Comparison of ENCODE assay signal across 10 cellular contexts in genomic region chr2:86443601-86444000, GRCh38. TPM values are rescaled to one million over a fixed set of nuclear protein-coding genes. Genes with fewer than 3 reads are reported as not detected.
DNase-seq lines count a peak whose midpoint lies in the region; ATAC-seq and TF ChIP-seq lines count a peak whose summit lies in the region.
"Had no signal": no experiment of that assay in that cellular context is flagged by ENCODE, and none has a peak within 500 bp of the region (broad histone marks: within the 10 kb centered on the region; RNA-seq: fewer than 3 reads in every experiment).

No MANE protein-coding gene starts in this region.

- peaks cover 52% of the 10 kb centered on the region for H3K36me3 ChIP-seq in lower lobe of right lung

- peaks cover 24% of the 10 kb centered on the region for H3K36me3 Mint-ChIP-seq in activated naive CD4-positive, alpha-beta T cell treated with anti-CD3 and anti-CD28 coated beads for 36 hours (ENCODE audit: low read depth)

- H3K4me1 Mint-ChIP-seq in activated naive CD4-positive, alpha-beta T cell treated with anti-CD3 and anti-CD28 coated beads for 36 hours (ENCODE audit: low read depth): peaks cover 62% of the 10 kb centered on the region

- H3K4me3 ChIP-seq in lower lobe of right lung: peak overlapping the region; percentile 86

- H3K9me3 Mint-ChIP-seq in activated naive CD4-positive, alpha-beta T cell treated with anti-CD3 and anti-CD28 coated beads for 36 hours: peaks cover 10% of the 10 kb centered on the region

- intact Hi-C loops in activated naive CD4-positive, alpha-beta T cell treated with anti-CD3 and anti-CD28 coated beads for 36 hours (cut with micrococcal nuclease): loop anchor here (5.0 to 10.0 kb wide), 4 partner anchors 301 to 1006 kb away; partner anchors contain the start of genes C2orf68, ST3GAL5 and USP39
- intact Hi-C loops in lower lobe of right lung (cut with DNase I): no loop called here

- H3K27me3 ChIP-seq in lower lobe of right lung (ENCODE audit: low read depth): no peaks in the 10 kb centered on the region

- no peaks in the 10 kb centered on the region for H3K27me3 Mint-ChIP-seq in activated naive CD4-positive, alpha-beta T cell treated with anti-CD3 and anti-CD28 coated beads for 36 hours (ENCODE audit: low read depth)

- no peak for ATAC-seq in lower lobe of right lung
- no peak for ATAC-seq in HG02884 (IDR thresholded peaks at IDR 0.05; ENCODE audit: unreplicated experiment)
- ATAC-seq in HG02981 (IDR thresholded peaks at IDR 0.05; ENCODE audit: unreplicated experiment): no peak
- ATAC-seq: Panc1 had no signal

- CTCF ChIA-PET in activated naive CD4-positive, alpha-beta T cell treated with anti-CD3 and anti-CD28 coated beads for 36 hours (lab: Charles Lee): no interaction called here

- H3K4me3 Mint-ChIP-seq in activated naive CD4-positive, alpha-beta T cell treated with anti-CD3 and anti-CD28 coated beads for 36 hours: peak overlapping the region; percentile 92

- no peak for DNase-seq in activated naive CD4-positive, alpha-beta T cell treated with anti-CD3 and anti-CD28 coated beads for 36 hours
- DNase-seq in activated naive CD4-positive, alpha-beta T cell treated with anti-CD3 and anti-CD28 coated beads, Interleukin-2, amount 50 U/mL, for 16 hours: no peak
- DNase-seq in lower lobe of right lung (no peak), activated gamma-delta T cell (lab: John Stamatoyannopoulos, UW) (no peak)

- TF ChIP-seq CTCF in lower lobe of right lung (IDR thresholded peaks at IDR 0.05): no peak

- H3K4me1 ChIP-seq in lower lobe of right lung: peaks cover 58% of the 10 kb centered on the region

- peak overlapping the region; percentile 95 for H3K27ac Mint-ChIP-seq in activated naive CD4-positive, alpha-beta T cell treated with anti-CD3 and anti-CD28 coated beads for 36 hours

- peak overlapping the region; percentile 27 for H3K27ac ChIP-seq in angular gyrus (ENCODE audit: low read depth, low read length)
- H3K27ac ChIP-seq in lower lobe of right lung: peak overlapping the region; percentile 27
- peak overlapping the region; percentile 86 for H3K27ac ChIP-seq in temporal lobe (ENCODE audit: low read depth, low read length)
- H3K27ac ChIP-seq: C4-2B had no signal

- H3K9me3 ChIP-seq in lower lobe of right lung: peaks cover 19% of the 10 kb centered on the region

RNA-seq across cellular contexts. Expression of gene KDM3A, which starts 2.4 kb away (rescaled TPM):
- total RNA-seq in activated naive CD4-positive, alpha-beta T cell treated with anti-CD3 and anti-CD28 coated beads for 36 hours: 10 to 100 TPM; 47.3 to 49.9 TPM
- 55.8 TPM for total RNA-seq in lower lobe of right lung
- 46.5 TPM for total RNA-seq in temporal lobe

Comparison
In these comparisons a context has a peak if more than half of its experiments do, and no peak if none do; other contexts are left out.
1. H3K27ac ChIP-seq: peak in every context shown above with its lines; median percentile 86 in temporal lobe; 27 in angular gyrus; 27 in lower lobe of right lung.